8 cellular contexts compared by ENCODE assay signal in genomic region chr14:53836546-53836945, GRCh38.
"Had no signal": no experiment of that assay in that cellular context is flagged by ENCODE, and none has a peak within 500 bp of the region (broad histone marks: within the 10 kb centered on the region; RNA-seq: fewer than 3 reads in every experiment).

No MANE protein-coding gene starts in this region.

- FAIRE-seq: H1, H54, HTR-8/SVneo, K562 had no signal

- DNase-seq: H9, HCEC 1CT, HFFc6, IMR-90 had no signal
